In the genomic region with DNA sequence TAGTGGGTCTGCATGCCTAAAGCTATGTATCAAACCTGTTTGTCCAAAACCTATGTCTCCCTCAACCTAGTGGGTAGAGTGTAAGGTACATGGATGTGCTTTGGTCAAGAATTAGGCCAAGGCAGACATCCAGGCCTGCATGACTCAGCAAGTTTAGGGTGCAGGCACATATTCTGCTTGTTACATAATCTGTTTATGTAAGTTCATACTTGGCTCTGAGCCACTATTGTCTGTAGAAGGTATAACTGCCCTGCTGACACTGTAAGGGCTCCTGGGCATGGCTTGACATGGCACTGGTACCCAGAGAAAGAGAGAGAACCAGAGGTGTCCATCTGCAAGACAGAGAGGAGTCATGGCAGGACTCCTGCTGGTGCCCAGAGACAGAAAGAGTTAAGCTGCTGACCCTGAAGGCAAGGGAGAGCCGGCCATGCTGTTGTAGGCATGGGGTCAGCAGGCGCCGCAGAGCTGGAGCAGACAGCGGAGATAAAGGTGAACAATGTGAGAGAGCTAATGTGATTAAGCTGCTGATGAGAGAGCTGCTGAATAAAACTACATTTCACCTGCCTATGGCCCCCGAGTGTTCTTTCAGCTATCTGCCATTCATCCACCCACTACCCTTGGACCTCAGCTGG, we compare ENCODE assay signal across 15 cellular contexts.
"Had no signal": no experiment of that assay in that cellular context is flagged by ENCODE, and none has a peak within 500 bp of the region (broad histone marks: within the 10 kb centered on the region; RNA-seq: fewer than 3 reads in every experiment).

No MANE protein-coding gene starts in this region.

- FAIRE-seq: keratinocyte, pancreas had no signal

- H3K9me3 Mint-ChIP-seq: activated naive CD4-positive, alpha-beta T cell treated with anti-CD3 and anti-CD28 coated beads for 36 hours; activated T-helper 2 cell treated with anti-CD3 and anti-CD28 coated beads, Interferon-gamma antibody, Interleukin-2, Interleukin-4, amounts not matched to agents 10 μg/mL and 5 μg/mL and 100 μg/mL, durations not matched to agents 14 hours and 24 hours and 36 hours; memory B cell had no signal

- H3K4me3 ChIP-seq: adrenal gland, hepatocyte, left ventricle myocardium inferior, pancreas, sigmoid colon had no signal

- H3K4me1 Mint-ChIP-seq: memory B cell had no signal

- H3K27me3 ChIP-seq: adrenal gland, hepatocyte, pancreas, sigmoid colon had no signal

- H3K27ac ChIP-seq: adrenal gland, hepatocyte, left ventricle myocardium inferior, pancreas, sigmoid colon had no signal

- ATAC-seq: naive thymus-derived CD8-positive, alpha-beta T cell; pancreas had no signal

- H3K27ac Mint-ChIP-seq: activated naive CD4-positive, alpha-beta T cell treated with anti-CD3 and anti-CD28 coated beads for 36 hours; activated T-helper 2 cell treated with anti-CD3 and anti-CD28 coated beads, Interferon-gamma antibody, Interleukin-2, Interleukin-4, amounts not matched to agents 10 μg/mL and 5 μg/mL and 100 μg/mL, durations not matched to agents 14 hours and 24 hours and 36 hours; memory B cell; naive thymus-derived CD8-positive, alpha-beta T cell had no signal

- H3K4me1 ChIP-seq: adrenal gland, left ventricle myocardium inferior, pancreas, sigmoid colon had no signal

- H3K4me3 Mint-ChIP-seq: activated naive CD4-positive, alpha-beta T cell treated with anti-CD3 and anti-CD28 coated beads for 36 hours; memory B cell; naive thymus-derived CD8-positive, alpha-beta T cell had no signal

- H3K36me3 ChIP-seq: adrenal gland, left ventricle myocardium inferior, pancreas, sigmoid colon had no signal

- DNase-seq: activated CD4-positive, alpha-beta T cell treated with anti-CD3 and anti-CD28 coated beads for 1 hour; activated CD4-positive, alpha-beta T cell treated with anti-CD3 and anti-CD28 coated beads, Interleukin-2, amount 50 U/mL, for 48 hours; activated naive CD4-positive, alpha-beta T cell treated with anti-CD3 and anti-CD28 coated beads for 36 hours; adrenal gland; effector CD8-positive, alpha-beta T cell; left ventricle myocardium inferior; naive thymus-derived CD8-positive, alpha-beta T cell; pancreas; sigmoid colon; stimulated activated CD4-positive, alpha-beta T cell treated with anti-CD3 and anti-CD28 coated beads, Interleukin-1b, Interleukin-23, amount 100 ng/mL, for 48 hours; T-helper 9 cell had no signal

- H3K36me3 Mint-ChIP-seq: memory B cell; naive thymus-derived CD8-positive, alpha-beta T cell had no signal

- H3K9me3 ChIP-seq: adrenal gland, left ventricle myocardium inferior, pancreas, sigmoid colon had no signal
